Comparison of ENCODE assay signal across 8 cellular contexts in genomic region chr3:146170591-146170990, GRCh38.
"Had no signal": no experiment of that assay in that cellular context is flagged by ENCODE, and none has a peak within 500 bp of the region (broad histone marks: within the 10 kb centered on the region; RNA-seq: fewer than 3 reads in every experiment).

No MANE protein-coding gene starts in this region.

- H3K4me3 ChIP-seq: GM23338 had no signal

- FAIRE-seq: H1, H54, HepG2 had no signal

- H2AFZ ChIP-seq: GM23338 had no signal

- H3K27ac ChIP-seq: HL-60 had no signal

- DNase-seq: H9, HCEC 1CT, KBM-7 had no signal

- ATAC-seq: GM23338, HepG2 had no signal

- H3K4me2 ChIP-seq: GM23338 had no signal
